Comparison of ENCODE assay signal across 9 cellular contexts in the genomic region with DNA sequence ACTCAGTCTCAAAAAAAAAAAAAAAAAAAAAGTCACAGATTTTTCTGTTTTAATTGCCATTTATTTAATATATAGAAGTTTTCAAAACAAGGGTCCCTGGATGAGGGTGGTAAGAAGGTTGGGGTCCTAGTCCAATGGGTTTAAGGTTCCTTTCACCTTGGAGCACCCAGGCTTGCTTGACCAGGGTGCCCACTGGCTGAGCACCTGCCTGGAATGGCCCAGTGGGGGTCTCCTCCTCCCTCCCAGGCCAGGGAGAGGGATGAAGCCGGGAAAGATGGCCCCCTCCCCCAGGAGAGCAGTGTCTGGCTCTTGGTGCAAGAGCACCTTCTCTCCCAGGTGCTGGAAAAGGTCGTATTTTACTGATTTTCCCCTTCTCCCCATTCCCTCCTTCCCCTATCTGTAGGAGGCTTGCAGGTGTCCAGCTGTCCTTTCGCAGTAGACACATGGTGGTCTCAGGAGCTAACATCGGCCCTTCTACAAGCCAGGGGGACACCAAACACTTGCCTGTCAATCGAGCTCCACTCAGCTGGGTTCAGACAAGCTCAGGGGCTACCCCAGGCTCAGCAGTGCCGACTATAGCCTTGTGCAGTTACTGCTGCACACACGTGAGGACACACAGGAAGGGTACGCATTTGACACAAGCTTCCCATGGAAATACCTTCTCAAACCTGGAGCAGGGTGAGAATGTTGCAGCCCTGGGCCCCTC.
DNase-seq lines count a peak whose midpoint lies in the region; ATAC-seq and TF ChIP-seq lines count a peak whose summit lies in the region.
"Had no signal": no experiment of that assay in that cellular context is flagged by ENCODE, and none has a peak within 500 bp of the region (broad histone marks: within the 10 kb centered on the region; RNA-seq: fewer than 3 reads in every experiment).

No MANE protein-coding gene starts in this region.

- peaks cover 20% of the 10 kb centered on the region for H3F3A ChIP-seq in DOHH2 (ENCODE audit: control insufficient read depth, insufficient read depth)

- H3K9ac ChIP-seq in colonic mucosa (ENCODE audit: low read depth in 2 of 2, low read length in 2 of 2) = peak overlapping the region; percentile 66 to 87

- H3K27me3 Mint-ChIP-seq in progenitor cell of endocrine pancreas = peaks cover 14% of the 10 kb centered on the region

- peak; percentile 42 for TF ChIP-seq CTCF in DOHH2 (IDR thresholded peaks at IDR 0.05; ENCODE audit: low read depth, low read length, poor library complexity, severe bottlenecking)
- TF ChIP-seq CTCF in colonic mucosa (IDR thresholded peaks at IDR 0.05) = no peak
- no peak for TF ChIP-seq CTCF in progenitor cell of endocrine pancreas (IDR thresholded peaks at IDR 0.05; ENCODE audit: unreplicated experiment)

- H3K4me3 ChIP-seq in DOHH2 (ENCODE audit: low read length) (peak overlapping the region; percentile 81), colonic mucosa (no peak overlapping the region)

- no peaks in the 10 kb centered on the region for H3K9me2 ChIP-seq in DOHH2 (replicated peaks; ENCODE audit: control insufficient read depth, low read length)

- intact Hi-C loops in colonic mucosa (cut with DNase I) = loop anchor here (10.0 kb wide), 2 partner anchors 150 to 220 kb away; no protein-coding TSS in a partner anchor

- no peaks in the 10 kb centered on the region for H3K79me2 ChIP-seq in DOHH2 (ENCODE audit: control insufficient read depth, low read length)

- ATAC-seq in HG03457 (IDR thresholded peaks at IDR 0.05; ENCODE audit: unreplicated experiment) = no peak

- peak; percentile 51 for DNase-seq in NAMALWA (ENCODE audit: low spot score)
- DNase-seq in colonic mucosa = no peak
- DNase-seq in progenitor cell of endocrine pancreas (ENCODE audit: low spot score, unreplicated experiment) = no peak
- DNase-seq in NCI-H510A (lab: John Stamatoyannopoulos, UW) = no peak
- DNase-seq in T1000 (lab: John Stamatoyannopoulos, UW) = no peak
- DNase-seq in NOMO-1 (lab: John Stamatoyannopoulos, UW; ENCODE audit: unreplicated experiment in 2 of 2) = no peak
- DNase-seq: kidney glomerular epithelial cell had no signal

- H3K4me2 ChIP-seq in DOHH2 (ENCODE audit: low read length) = peak overlapping the region; percentile 79

- H3K27ac Mint-ChIP-seq in progenitor cell of endocrine pancreas = peak overlapping the region; percentile 77

- H3K27me3 ChIP-seq in DOHH2 (ENCODE audit: control insufficient read depth, low read length) = no peaks in the 10 kb centered on the region
- H3K27me3 ChIP-seq in colonic mucosa = no peaks in the 10 kb centered on the region

- H3K4me3 Mint-ChIP-seq in progenitor cell of endocrine pancreas (ENCODE audit: low read depth) = peak overlapping the region; percentile 29

- H3K9me3 Mint-ChIP-seq in progenitor cell of endocrine pancreas (ENCODE audit: low read depth) = no peaks in the 10 kb centered on the region

- H3K36me3 ChIP-seq in DOHH2 (ENCODE audit: control insufficient read depth, low read length) = no peaks in the 10 kb centered on the region
- H3K36me3 ChIP-seq in colonic mucosa = no peaks in the 10 kb centered on the region

- H3K27ac ChIP-seq in DOHH2 (ENCODE audit: low read depth, low read length) (no peak overlapping the region), colonic mucosa (peak overlapping the region; percentile 94)

- no peaks in the 10 kb centered on the region for H3K4me1 Mint-ChIP-seq in progenitor cell of endocrine pancreas (ENCODE audit: low read depth)

- H4K20me1 ChIP-seq in DOHH2 (ENCODE audit: control insufficient read depth, insufficient read depth, low read depth, low read length) = no peaks in the 10 kb centered on the region

- no peaks in the 10 kb centered on the region for H3K9me3 ChIP-seq in DOHH2 (ENCODE audit: control insufficient read depth, insufficient read depth, low read length)
- no peaks in the 10 kb centered on the region for H3K9me3 ChIP-seq in colonic mucosa

- H3K36me3 Mint-ChIP-seq in progenitor cell of endocrine pancreas (ENCODE audit: insufficient read depth) = no peaks in the 10 kb centered on the region

- H3K4me1 ChIP-seq in DOHH2 (ENCODE audit: control insufficient read depth, low read length) (peaks cover 36% of the 10 kb centered on the region), colonic mucosa (peaks cover 11% of the 10 kb centered on the region)
